In the genomic region with DNA sequence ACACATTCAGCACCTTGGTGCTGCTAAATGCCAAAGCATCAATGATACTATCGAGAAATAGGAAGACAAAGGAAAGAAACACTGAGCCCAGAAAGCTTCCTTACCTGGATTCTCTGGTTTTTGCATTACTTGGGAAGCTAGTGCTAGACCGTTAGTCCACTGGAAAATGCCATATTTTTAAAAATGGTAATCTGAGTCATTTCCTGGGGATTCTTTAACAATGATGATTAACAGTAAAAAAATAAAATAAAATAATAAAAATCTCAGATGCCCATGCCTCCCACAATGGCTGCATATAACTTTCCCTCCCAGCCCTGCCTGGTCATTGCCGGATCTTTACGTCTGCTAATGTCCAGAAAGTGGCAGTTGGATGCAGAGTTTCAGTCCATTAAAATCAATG, we compare ENCODE assay signal across 20 cellular contexts.
A peak's percentile ranks its signal among the peaks of the same experiment; 100 is the strongest.
DNase-seq lines count a peak whose midpoint lies in the region; ATAC-seq, FAIRE-seq and TF ChIP-seq lines count a peak whose summit lies in the region.
"Had no signal": no experiment of that assay in that cellular context is flagged by ENCODE, and none has a peak within 500 bp of the region (broad histone marks: within the 10 kb centered on the region; RNA-seq: fewer than 3 reads in every experiment).

No MANE protein-coding gene starts in this region.

- H2AFZ ChIP-seq in astrocyte (ENCODE audit: low read depth, low read length) (no peak overlapping the region), osteoblast (ENCODE audit: low read length) (peak overlapping the region; percentile 27)

- TF ChIP-seq CTCF in astrocyte (IDR thresholded peaks at IDR 0.05; ENCODE audit: insufficient read depth, low read depth, low read length) (no peak), fibroblast of the aortic adventitia (IDR thresholded peaks at IDR 0.05; ENCODE audit: insufficient read depth, low read length) (no peak), osteoblast (IDR thresholded peaks at IDR 0.05; ENCODE audit: extremely low read depth, low read depth, low read length) (no peak)

- no peaks in the 10 kb centered on the region for H3K9me3 ChIP-seq in astrocyte (ENCODE audit: insufficient read depth, low read depth, low read length)
- H3K9me3 ChIP-seq in osteoblast (ENCODE audit: low read depth, low read length) = no peaks in the 10 kb centered on the region
- H3K9me3 ChIP-seq: BLaER1 treated with 17β-estradiol and CSF1 and Interleukin-3, amounts not matched to agents 10 nM and 100 nM had no signal

- H3K36me3 ChIP-seq in astrocyte (ENCODE audit: insufficient read depth, low read length) (no peaks in the 10 kb centered on the region), osteoblast (ENCODE audit: insufficient read depth, low read length) (no peaks in the 10 kb centered on the region)
- H3K36me3 ChIP-seq: BLaER1 treated with 17β-estradiol and CSF1 and Interleukin-3, amounts not matched to agents 10 nM and 100 nM had no signal

- no peak for ATAC-seq in effector memory CD8-positive, alpha-beta T cell (replicated peaks)

- H3K4me2 ChIP-seq in astrocyte (ENCODE audit: low read length) = peak overlapping the region; percentile 19
- H3K4me2 ChIP-seq in osteoblast (ENCODE audit: insufficient read depth, low read length) = peak overlapping the region; percentile 77
- H3K4me2 ChIP-seq: BLaER1 treated with 17β-estradiol and CSF1 and Interleukin-3, amounts not matched to agents 10 nM and 100 nM had no signal

- no peaks in the 10 kb centered on the region for H3K36me3 Mint-ChIP-seq in astrocyte (ENCODE audit: low read depth, unreplicated experiment)
- H3K36me3 Mint-ChIP-seq in effector memory CD8-positive, alpha-beta T cell (ENCODE audit: insufficient read depth) = no peaks in the 10 kb centered on the region
- no peaks in the 10 kb centered on the region for H3K36me3 Mint-ChIP-seq in activated naive CD8-positive, alpha-beta T cell treated with anti-CD3 and anti-CD28 coated beads for 36 hours
- H3K36me3 Mint-ChIP-seq: CD8-positive, alpha-beta memory T cell; IgD-negative memory B cell had no signal

- no peaks in the 10 kb centered on the region for H3K9me3 Mint-ChIP-seq in astrocyte (ENCODE audit: unreplicated experiment)
- no peaks in the 10 kb centered on the region for H3K9me3 Mint-ChIP-seq in effector memory CD8-positive, alpha-beta T cell
- no peaks in the 10 kb centered on the region for H3K9me3 Mint-ChIP-seq in activated naive CD8-positive, alpha-beta T cell treated with anti-CD3 and anti-CD28 coated beads for 36 hours
- H3K9me3 Mint-ChIP-seq: IgD-negative memory B cell had no signal

- H3K4me1 ChIP-seq in astrocyte (ENCODE audit: insufficient read depth, low read length) (no peaks in the 10 kb centered on the region), osteoblast (ENCODE audit: insufficient read depth, low read length) (peaks cover 17% of the 10 kb centered on the region)

- H3K27ac ChIP-seq in astrocyte (ENCODE audit: low read depth, low read length) (no peak overlapping the region), osteoblast (ENCODE audit: low read depth, low read length) (peak overlapping the region; percentile 5)
- H3K27ac ChIP-seq: BLaER1 treated with 17β-estradiol and CSF1 and Interleukin-3, amounts not matched to agents 10 nM and 100 nM had no signal

- H3K4me1 Mint-ChIP-seq in astrocyte (ENCODE audit: low read depth, unreplicated experiment) = no peaks in the 10 kb centered on the region
- peaks cover 3 to 5% of the 10 kb centered on the region in 2 donors for H3K4me1 Mint-ChIP-seq in effector memory CD8-positive, alpha-beta T cell (ENCODE audit: low read depth in 2 of 2)
- H3K4me1 Mint-ChIP-seq in activated naive CD8-positive, alpha-beta T cell treated with anti-CD3 and anti-CD28 coated beads for 36 hours = peaks cover 12% of the 10 kb centered on the region

- no peak overlapping the region for H3K9ac ChIP-seq in astrocyte (ENCODE audit: low read length)
- H3K9ac ChIP-seq: BLaER1 treated with 17β-estradiol and CSF1 and Interleukin-3, amounts not matched to agents 10 nM and 100 nM had no signal

- no peak overlapping the region for H3K27ac Mint-ChIP-seq in astrocyte (ENCODE audit: unreplicated experiment)
- H3K27ac Mint-ChIP-seq in effector memory CD8-positive, alpha-beta T cell = no peak overlapping the region
- no peak overlapping the region for H3K27ac Mint-ChIP-seq in activated naive CD8-positive, alpha-beta T cell treated with anti-CD3 and anti-CD28 coated beads for 36 hours
- H3K27ac Mint-ChIP-seq: CD8-positive, alpha-beta memory T cell; IgD-negative memory B cell had no signal

- H3K4me3 Mint-ChIP-seq in astrocyte (ENCODE audit: unreplicated experiment) = no peak overlapping the region
- H3K4me3 Mint-ChIP-seq in effector memory CD8-positive, alpha-beta T cell = no peak overlapping the region
- no peak overlapping the region for H3K4me3 Mint-ChIP-seq in activated naive CD8-positive, alpha-beta T cell treated with anti-CD3 and anti-CD28 coated beads for 36 hours
- H3K4me3 Mint-ChIP-seq: CD8-positive, alpha-beta memory T cell; IgD-negative memory B cell had no signal

- no peak for DNase-seq in astrocyte (ENCODE audit: low read depth)
- DNase-seq in fibroblast of the aortic adventitia (ENCODE audit: low read depth) = peak; percentile 45
- DNase-seq in osteoblast (ENCODE audit: insufficient read length, low spot score, missing footprints) = no peak
- DNase-seq in NCI-H1105 treated with DMSO at 0.1 percent for 48 hours (lab: John Stamatoyannopoulos, UW) = no peak
- DNase-seq in effector memory CD8-positive, alpha-beta T cell = no peak
- no peak for DNase-seq in activated naive CD8-positive, alpha-beta T cell treated with anti-CD3 and anti-CD28 coated beads for 36 hours
- no peak for DNase-seq in NCI-H146 treated with DMSO at 0.1 percent for 48 hours (lab: John Stamatoyannopoulos, UW; ENCODE audit: unreplicated experiment)
- DNase-seq: ACHN; CD8-positive, alpha-beta memory T cell; DMS53; GDM1; NCI-H1694 treated with DMSO at 0.1 percent for 48 hours; NCI-H2081 treated with DMSO at 0.1 percent for 48 hours; NCI-H2171 treated with DMSO at 0.1 percent for 48 hours; NCI-H524 treated with DMSO at 0.1 percent for 48 hours; OCI-M1 had no signal

- no peak for FAIRE-seq in astrocyte (lab: Jason Lieb, UNC)
- FAIRE-seq: GM19239, RCC 7860 had no signal

- H3K27me3 Mint-ChIP-seq in astrocyte (ENCODE audit: low read depth, unreplicated experiment) = peaks cover 10% of the 10 kb centered on the region
- H3K27me3 Mint-ChIP-seq in effector memory CD8-positive, alpha-beta T cell = peaks cover 7 to 14% of the 10 kb centered on the region in 2 donors
- no peaks in the 10 kb centered on the region for H3K27me3 Mint-ChIP-seq in activated naive CD8-positive, alpha-beta T cell treated with anti-CD3 and anti-CD28 coated beads for 36 hours

- H3K4me3 ChIP-seq in astrocyte (ENCODE audit: insufficient read depth, low read depth, low read length) = no peak overlapping the region
- H3K4me3 ChIP-seq in fibroblast of the aortic adventitia (ENCODE audit: low read depth, low read length) = peak overlapping the region; percentile 23
- H3K4me3 ChIP-seq in osteoblast (ENCODE audit: insufficient read depth, low read length) = peak overlapping the region; percentile 52
- H3K4me3 ChIP-seq: BLaER1 treated with 17β-estradiol and CSF1 and Interleukin-3, amounts not matched to agents 10 nM and 100 nM had no signal

- H3K27me3 ChIP-seq in astrocyte (ENCODE audit: insufficient read depth, low read length) (no peaks in the 10 kb centered on the region), osteoblast (ENCODE audit: insufficient read depth, low read length) (no peaks in the 10 kb centered on the region)

- no peaks in the 10 kb centered on the region for H3K79me2 ChIP-seq in astrocyte (ENCODE audit: insufficient read depth, low read length)
- no peaks in the 10 kb centered on the region for H3K79me2 ChIP-seq in osteoblast (ENCODE audit: insufficient read depth, low read length)

- no peaks in the 10 kb centered on the region for H4K20me1 ChIP-seq in astrocyte (ENCODE audit: insufficient read depth, low read length)
- H4K20me1 ChIP-seq in osteoblast (ENCODE audit: insufficient read depth, low read length) = no peaks in the 10 kb centered on the region
- H4K20me1 ChIP-seq: BLaER1 treated with 17β-estradiol and CSF1 and Interleukin-3, amounts not matched to agents 10 nM and 100 nM had no signal
